ENCODE assay signal across 16 cellular contexts in the genomic region with DNA sequence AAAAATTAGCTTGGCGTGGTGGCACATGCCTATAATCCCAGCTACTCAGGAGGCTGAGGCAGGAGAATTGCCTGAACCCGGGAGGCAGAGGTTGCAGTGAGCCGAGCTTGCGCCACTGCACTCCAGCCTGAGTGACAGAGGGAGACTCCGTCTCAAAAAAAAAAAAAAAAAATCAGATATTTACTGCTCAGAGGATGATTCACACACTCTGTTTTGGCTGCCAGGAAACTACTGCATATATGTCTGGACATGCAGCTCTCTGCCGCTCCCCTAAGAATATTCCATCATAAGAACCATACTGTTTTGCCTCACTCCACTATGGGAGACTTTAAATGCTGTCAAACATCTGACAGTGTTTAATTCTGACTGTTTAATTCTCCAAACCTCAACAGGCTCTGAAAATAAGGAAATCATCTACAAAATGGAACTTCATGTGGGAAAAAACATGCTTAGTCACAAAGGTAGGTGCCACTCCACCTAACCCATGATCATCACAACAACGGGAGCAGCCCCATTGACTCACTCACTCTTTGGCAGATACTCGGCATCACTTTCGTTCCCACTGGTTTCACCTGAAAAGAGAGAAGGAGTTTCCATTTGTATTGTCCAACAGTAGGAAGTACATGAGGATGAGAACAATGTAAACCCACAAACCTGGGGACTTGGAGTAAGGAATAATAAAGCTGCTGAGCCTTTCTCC. TPM values are rescaled to one million over a fixed set of nuclear protein-coding genes. Genes with fewer than 3 reads are reported as not detected.
DNase-seq lines count a peak whose midpoint lies in the region; ATAC-seq and TF ChIP-seq lines count a peak whose summit lies in the region.
"Had no signal": no experiment of that assay in that cellular context is flagged by ENCODE, and none has a peak within 500 bp of the region (broad histone marks: within the 10 kb centered on the region; RNA-seq: fewer than 3 reads in every experiment).

No MANE protein-coding gene starts in this region.

- H3K36me3 ChIP-seq in adipocyte (ENCODE audit: control insufficient read depth, insufficient read depth, low read length, severe bottlenecking) (peaks cover 6% of the 10 kb centered on the region), thymus (ENCODE audit: control insufficient read depth, insufficient read depth) (no peaks in the 10 kb centered on the region)

- no peak overlapping the region for H3K9ac ChIP-seq in adipocyte (ENCODE audit: low read length)

- no peaks in the 10 kb centered on the region for H3K4me1 ChIP-seq in adipocyte (ENCODE audit: control insufficient read depth, insufficient read depth, low read length)
- H3K4me1 ChIP-seq in thymus (ENCODE audit: control insufficient read depth, insufficient read depth, low read length): no peaks in the 10 kb centered on the region

- TF ChIP-seq CTCF in fibroblast of the aortic adventitia (IDR thresholded peaks at IDR 0.05; ENCODE audit: insufficient read depth, low read length) (no peak), GM13976 (IDR thresholded peaks at IDR 0.05; ENCODE audit: borderline replicate concordance, control extremely low read depth, extremely low read depth, insufficient read depth, missing control alignments) (no peak)

- no peaks in the 10 kb centered on the region for H3K9me3 ChIP-seq in adipocyte (ENCODE audit: control insufficient read depth, low read length)
- no peaks in the 10 kb centered on the region for H3K9me3 ChIP-seq in thymus (ENCODE audit: control insufficient read depth)
- H3K9me3 ChIP-seq: thoracic aorta had no signal

- ATAC-seq in GM18868 (IDR thresholded peaks at IDR 0.05; ENCODE audit: unreplicated experiment): no peak
- ATAC-seq: Panc1, WTC11 had no signal

- DNase-seq in DMS 273 (lab: John Stamatoyannopoulos, UW; ENCODE audit: unreplicated experiment) (peak; percentile 29), DMS 273 treated with DMSO at 0.1 percent for 48 hours (lab: John Stamatoyannopoulos, UW) (no peak), adipocyte (ENCODE audit: low read depth) (peak; percentile 12), fibroblast of the aortic adventitia (ENCODE audit: low read depth) (peak; percentile 24), NCI-H2227 (lab: John Stamatoyannopoulos, UW; ENCODE audit: unreplicated experiment) (no peak), GM13976 (ENCODE audit: low spot score) (no peak)
- DNase-seq: effector memory CD4-positive, alpha-beta T cell; head of caudate nucleus; NCI-H1092 treated with DMSO at 0.1 percent for 48 hours; NCI-H510A treated with DMSO at 0.1 percent for 48 hours had no signal

- in situ Hi-C loops in GM13976 (cut with MboI; ENCODE audit: low sequenced_read_pairs, unreplicated experiment): no loop called here

- H3K27ac ChIP-seq in thymus (ENCODE audit: low read depth): peak overlapping the region; percentile 59
- H3K27ac ChIP-seq: 22Rv1, thoracic aorta had no signal

- H3K4me3 ChIP-seq in adipocyte (ENCODE audit: low read length): no peak overlapping the region
- no peak overlapping the region for H3K4me3 ChIP-seq in fibroblast of the aortic adventitia (ENCODE audit: low read depth, low read length)
- no peak overlapping the region for H3K4me3 ChIP-seq in thymus (ENCODE audit: low read length)
- H3K4me3 ChIP-seq: thoracic aorta had no signal

- WGBS in thymus: 92% methylated on average over 9 of the region's 9 CpGs

- H3K27me3 ChIP-seq in adipocyte (replicated peaks; ENCODE audit: control insufficient read depth, insufficient read depth, low read length) (no peaks in the 10 kb centered on the region), thymus (ENCODE audit: control insufficient read depth, insufficient read depth) (no peaks in the 10 kb centered on the region)

RNA-seq across cellular contexts. Expression of gene BCAS2, which starts 29.3 kb away (rescaled TPM):
- total RNA-seq in fibroblast of the aortic adventitia (ENCODE audit: low replicate concordance): 35.0 and 52.5 TPM in 2 replicates
- 57.8 TPM for polyA plus RNA-seq in thymus

RNA-seq across cellular contexts. Expression of gene DENND2C, which starts 59.2 kb away (rescaled TPM):
- 4.8 and 5.3 TPM in 2 replicates for total RNA-seq in fibroblast of the aortic adventitia (ENCODE audit: low replicate concordance)
- polyA plus RNA-seq in thymus: 2.9 TPM

Comparison
In these comparisons a context has a peak if more than half of its experiments do, and no peak if none do; other contexts are left out.
1. DNase-seq: peak in DMS 273 (single experiment), adipocyte (single experiment) and fibroblast of the aortic adventitia (single experiment); none in DMS 273 treated with DMSO at 0.1 percent for 48 hours (single experiment), NCI-H2227 (single experiment) and GM13976 (single experiment).